ENCODE assay signal across 10 cellular contexts in the genomic region with DNA sequence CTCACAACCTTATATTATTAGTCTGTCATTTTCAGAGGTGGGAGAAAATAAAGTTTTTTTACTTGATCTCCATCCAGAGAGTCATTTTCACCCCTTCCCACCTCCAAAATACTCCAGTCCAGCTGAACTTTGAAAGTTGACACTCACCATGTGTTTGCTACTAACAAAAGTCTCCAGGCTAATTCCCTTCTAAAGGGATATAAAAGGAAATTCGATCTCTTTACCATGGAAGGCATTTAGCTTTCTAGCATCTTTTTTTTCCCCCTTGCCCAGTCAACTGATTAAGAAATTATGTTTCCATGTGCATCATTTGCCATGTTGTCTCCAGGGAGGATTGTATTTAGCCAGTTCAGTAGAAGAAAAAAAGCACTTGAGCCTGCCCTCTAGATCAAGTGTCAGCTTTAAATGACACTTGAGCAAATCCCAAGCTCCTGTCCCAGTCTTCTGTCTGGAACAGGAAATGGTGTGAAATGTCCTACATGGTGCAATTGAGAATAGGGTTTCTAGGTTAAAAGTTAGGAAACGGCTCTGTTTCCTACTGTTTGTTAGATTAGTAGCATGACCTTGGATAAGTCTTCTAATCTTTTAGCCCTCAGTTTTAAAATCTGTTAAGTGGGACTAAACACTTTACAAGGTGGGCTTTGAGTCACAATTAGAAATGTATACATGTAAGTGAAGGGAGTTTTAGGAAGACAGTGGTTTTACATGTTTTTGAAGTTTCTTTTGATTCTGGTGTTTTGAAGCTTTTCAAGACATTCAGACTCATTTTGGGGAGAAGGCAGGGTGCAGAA.
A peak's percentile ranks its signal among the peaks of the same experiment; 100 is the strongest.
DNase-seq lines count a peak whose midpoint lies in the region; ATAC-seq and TF ChIP-seq lines count a peak whose summit lies in the region.
"Had no signal": no experiment of that assay in that cellular context is flagged by ENCODE, and none has a peak within 500 bp of the region (broad histone marks: within the 10 kb centered on the region; RNA-seq: fewer than 3 reads in every experiment).

No MANE protein-coding gene starts in this region.

- H3K4me1 Mint-ChIP-seq in natural killer cell = peaks cover 55 to 62% of the 10 kb centered on the region in 2 donors

- H3K27me3 Mint-ChIP-seq in natural killer cell (ENCODE audit: low read depth in 2 of 2) = no peaks in the 10 kb centered on the region

- H3K27ac Mint-ChIP-seq in natural killer cell = peak overlapping the region; percentile 41 to 61

- H3K4me1 ChIP-seq in adipocyte (ENCODE audit: control insufficient read depth, insufficient read depth, low read length) = peaks cover 28% of the 10 kb centered on the region
- no peaks in the 10 kb centered on the region for H3K4me1 ChIP-seq in colonic mucosa
- H3K4me1 ChIP-seq: SJSA1 had no signal

- peak overlapping the region; percentile 9 for H3K4me3 ChIP-seq in adipocyte (ENCODE audit: low read length)
- H3K4me3 ChIP-seq in colonic mucosa = no peak overlapping the region
- H3K4me3 ChIP-seq: SJSA1 had no signal

- no peak overlapping the region for H3K4me3 Mint-ChIP-seq in natural killer cell

- H3K9ac ChIP-seq in adipocyte (ENCODE audit: low read length) (peak overlapping the region; percentile 11), colonic mucosa (ENCODE audit: low read depth in 2 of 2, low read length in 2 of 2) (no peak overlapping the region)

- TF ChIP-seq CTCF in natural killer cell (IDR thresholded peaks at IDR 0.05) = no peak
- TF ChIP-seq CTCF in colonic mucosa (IDR thresholded peaks at IDR 0.05) = no peak

- peaks cover 7% of the 10 kb centered on the region for H3K36me3 Mint-ChIP-seq in natural killer cell

- H3K36me3 ChIP-seq in adipocyte (ENCODE audit: control insufficient read depth, insufficient read depth, low read length, severe bottlenecking) (no peaks in the 10 kb centered on the region), colonic mucosa (no peaks in the 10 kb centered on the region)

- intact Hi-C loops in natural killer cell (cut with micrococcal nuclease) (no loop called here), colonic mucosa (cut with DNase I) (no loop called here)

- no peak for ATAC-seq in natural killer cell
- ATAC-seq in HG02763 (IDR thresholded peaks at IDR 0.05; ENCODE audit: unreplicated experiment) = no peak

- H3K9me3 ChIP-seq in adipocyte (ENCODE audit: control insufficient read depth, low read length) = no peaks in the 10 kb centered on the region
- no peaks in the 10 kb centered on the region for H3K9me3 ChIP-seq in colonic mucosa
- H3K9me3 ChIP-seq: SJSA1 had no signal

- H3K27ac ChIP-seq in colonic mucosa = no peak overlapping the region
- H3K27ac ChIP-seq: SJSA1 had no signal

- H3K9me3 Mint-ChIP-seq in natural killer cell = no peaks in the 10 kb centered on the region

- DNase-seq in DMS79 (lab: John Stamatoyannopoulos, UW) = peak; percentile 57
- DNase-seq in NCI-H2029 treated with DMSO at 0.1 percent for 48 hours (lab: John Stamatoyannopoulos, UW) = peak; percentile 71
- DNase-seq in adipocyte (ENCODE audit: low read depth) = peak; percentile 72
- DNase-seq in natural killer cell = no peak
- no peak for DNase-seq in colonic mucosa
- no peak for DNase-seq in AG20443 (ENCODE audit: low spot score)
- no peak for DNase-seq in activated gamma-delta T cell (lab: John Stamatoyannopoulos, UW)
- DNase-seq: activated effector memory CD4-positive, alpha-beta T cell treated with anti-CD3 and anti-CD28 coated beads, Interleukin-2, amount 50 U/mL, for 16 hours had no signal

- no peaks in the 10 kb centered on the region for H3K27me3 ChIP-seq in adipocyte (replicated peaks; ENCODE audit: control insufficient read depth, insufficient read depth, low read length)
- no peaks in the 10 kb centered on the region for H3K27me3 ChIP-seq in colonic mucosa
- H3K27me3 ChIP-seq: SJSA1 had no signal

Comparison
In these comparisons a context has a peak if more than half of its experiments do, and no peak if none do; other contexts are left out.
1. DNase-seq: peak in DMS79 (single experiment), NCI-H2029 treated with DMSO at 0.1 percent for 48 hours (single experiment) and adipocyte (single experiment); none in natural killer cell (single experiment), colonic mucosa (single experiment), AG20443 (single experiment) and activated gamma-delta T cell (single experiment).